Comparison of ENCODE assay signal across 9 cellular contexts in genomic region chr7:139635521-139636240, GRCh38.
DNase-seq lines count a peak whose midpoint lies in the region; ATAC-seq lines count a peak whose summit lies in the region.
"Had no signal": no experiment of that assay in that cellular context is flagged by ENCODE, and none has a peak within 500 bp of the region (broad histone marks: within the 10 kb centered on the region; RNA-seq: fewer than 3 reads in every experiment).

No MANE protein-coding gene starts in this region.

- H3K9me3 Mint-ChIP-seq in T-helper 2 cell treated with Interferon-gamma antibody and Interleukin-4, amounts not matched to agents 5 μg/mL and 100 μg/mL, for 36 hours = no peaks in the 10 kb centered on the region
- H3K9me3 Mint-ChIP-seq in activated T-cell treated with anti-CD3 and anti-CD28 coated beads, Interleukin-2, amount 50 U/mL, for 72 hours = no peaks in the 10 kb centered on the region
- peaks cover 0 to 5% (median 0%) of the 10 kb centered on the region in 11 donors for H3K9me3 Mint-ChIP-seq in naive thymus-derived CD4-positive, alpha-beta T cell
- no peaks in the 10 kb centered on the region for H3K9me3 Mint-ChIP-seq in stimulated activated effector memory CD8-positive, alpha-beta T cell treated with anti-CD3 and anti-CD28 coated beads, Interleukin-12 subunit alpha, Interleukin-12 subunit beta, amount 100 ng/mL, for 72 hours

- peak; percentile 68 for DNase-seq in T-helper 2 cell treated with Interferon-gamma antibody and Interleukin-4, amounts not matched to agents 5 μg/mL and 100 μg/mL, for 36 hours (ENCODE audit: low spot score)
- peak; percentile 43 to 61 for DNase-seq in activated T-cell treated with anti-CD3 and anti-CD28 coated beads, Interleukin-2, amount 50 U/mL, for 72 hours
- peak; percentile 45 to 94 (median 91) for DNase-seq in naive thymus-derived CD4-positive, alpha-beta T cell
- peak in 1 of 2 donors; percentile 14 for DNase-seq in stimulated activated effector memory CD8-positive, alpha-beta T cell treated with anti-CD3 and anti-CD28 coated beads, Interleukin-12 subunit alpha, Interleukin-12 subunit beta, amount 100 ng/mL, for 72 hours (ENCODE audit: low spot score in 2 of 2)
- DNase-seq in dermis blood vessel endothelial cell (no peak), Right ventricle myocardium inferior (ENCODE audit: missing footprints) (no peak)
- DNase-seq: SW 1271 had no signal

- H3K4me1 Mint-ChIP-seq in T-helper 2 cell treated with Interferon-gamma antibody and Interleukin-4, amounts not matched to agents 5 μg/mL and 100 μg/mL, for 36 hours (ENCODE audit: low read depth) = peaks cover 39% of the 10 kb centered on the region
- peaks cover 44% of the 10 kb centered on the region for H3K4me1 Mint-ChIP-seq in activated T-cell treated with anti-CD3 and anti-CD28 coated beads, Interleukin-2, amount 50 U/mL, for 72 hours (ENCODE audit: low read depth)
- H3K4me1 Mint-ChIP-seq in naive thymus-derived CD4-positive, alpha-beta T cell = peaks cover 47 to 92% (median 80%) of the 10 kb centered on the region in 7 donors
- H3K4me1 Mint-ChIP-seq in stimulated activated effector memory CD8-positive, alpha-beta T cell treated with anti-CD3 and anti-CD28 coated beads, Interleukin-12 subunit alpha, Interleukin-12 subunit beta, amount 100 ng/mL, for 72 hours = peaks cover 37% of the 10 kb centered on the region

- H3K4me3 Mint-ChIP-seq in T-helper 2 cell treated with Interferon-gamma antibody and Interleukin-4, amounts not matched to agents 5 μg/mL and 100 μg/mL, for 36 hours = peak overlapping the region; percentile 88
- H3K4me3 Mint-ChIP-seq in activated T-cell treated with anti-CD3 and anti-CD28 coated beads, Interleukin-2, amount 50 U/mL, for 72 hours = peak overlapping the region; percentile 58 to 72
- H3K4me3 Mint-ChIP-seq in naive thymus-derived CD4-positive, alpha-beta T cell = peak overlapping the region; percentile 64 to 92 (median 84)
- H3K4me3 Mint-ChIP-seq in stimulated activated effector memory CD8-positive, alpha-beta T cell treated with anti-CD3 and anti-CD28 coated beads, Interleukin-12 subunit alpha, Interleukin-12 subunit beta, amount 100 ng/mL, for 72 hours = peak overlapping the region; percentile 4

- peak overlapping the region; percentile 31 for H3K4me3 ChIP-seq in naive thymus-derived CD4-positive, alpha-beta T cell (ENCODE audit: low read length)

- H3K4me1 ChIP-seq in naive thymus-derived CD4-positive, alpha-beta T cell (ENCODE audit: control insufficient read depth in 2 of 2, insufficient read depth in 2 of 2, low read length in 2 of 2) = peaks cover 4 to 53% of the 10 kb centered on the region in 2 donors

- H3K9me3 ChIP-seq in naive thymus-derived CD4-positive, alpha-beta T cell (ENCODE audit: control insufficient read depth in 2 of 3, low read length in 3 of 3) = no peaks in the 10 kb centered on the region

- H3K27ac ChIP-seq in naive thymus-derived CD4-positive, alpha-beta T cell (ENCODE audit: low read depth, low read length) = peak overlapping the region; percentile 78

- intact Hi-C loops in naive thymus-derived CD4-positive, alpha-beta T cell (cut with micrococcal nuclease) = loop anchor here (1.0 to 5.0 kb wide), 4 partner anchors 8 to 542 kb away; partner anchors contain the start of gene KDM7A (in 1 of the 2)
- intact Hi-C loops in Right ventricle myocardium inferior (cut with DNase I) = no loop called here

- H3K36me3 Mint-ChIP-seq in T-helper 2 cell treated with Interferon-gamma antibody and Interleukin-4, amounts not matched to agents 5 μg/mL and 100 μg/mL, for 36 hours (ENCODE audit: low read depth) = peaks cover 26% of the 10 kb centered on the region
- peaks cover 2 to 12% of the 10 kb centered on the region in 2 donors for H3K36me3 Mint-ChIP-seq in activated T-cell treated with anti-CD3 and anti-CD28 coated beads, Interleukin-2, amount 50 U/mL, for 72 hours (ENCODE audit: insufficient read depth in 2 of 2)
- H3K36me3 Mint-ChIP-seq in naive thymus-derived CD4-positive, alpha-beta T cell = peaks cover 13 to 38% (median 28%) of the 10 kb centered on the region in 5 donors
- peaks cover 39% of the 10 kb centered on the region for H3K36me3 Mint-ChIP-seq in stimulated activated effector memory CD8-positive, alpha-beta T cell treated with anti-CD3 and anti-CD28 coated beads, Interleukin-12 subunit alpha, Interleukin-12 subunit beta, amount 100 ng/mL, for 72 hours

- POLR2A ChIA-PET in naive thymus-derived CD4-positive, alpha-beta T cell (lab: Charles Lee) = interaction anchor here (1.0 to 1.3 kb wide), 4 partner anchors 9 to 102 kb away, joined by 3 to 4 read pairs (median 4); no protein-coding TSS in a partner anchor

- H3K27me3 Mint-ChIP-seq in T-helper 2 cell treated with Interferon-gamma antibody and Interleukin-4, amounts not matched to agents 5 μg/mL and 100 μg/mL, for 36 hours (ENCODE audit: low read depth) = no peaks in the 10 kb centered on the region
- no peaks in the 10 kb centered on the region for H3K27me3 Mint-ChIP-seq in activated T-cell treated with anti-CD3 and anti-CD28 coated beads, Interleukin-2, amount 50 U/mL, for 72 hours (ENCODE audit: low read depth)
- H3K27me3 Mint-ChIP-seq in naive thymus-derived CD4-positive, alpha-beta T cell = no peaks in the 10 kb centered on the region

- no peaks in the 10 kb centered on the region for H3K36me3 ChIP-seq in naive thymus-derived CD4-positive, alpha-beta T cell (ENCODE audit: control insufficient read depth in 2 of 3, insufficient read depth in 3 of 3, low read length in 3 of 3)

- ATAC-seq in activated T-cell treated with anti-CD3 and anti-CD28 coated beads, Interleukin-2, amount 50 U/mL, for 72 hours (replicated peaks in 1 of 2) = peak; percentile 93 to 94
- peak; percentile 95 for ATAC-seq in naive thymus-derived CD4-positive, alpha-beta T cell
- peak; percentile 92 for ATAC-seq in stimulated activated effector memory CD8-positive, alpha-beta T cell treated with anti-CD3 and anti-CD28 coated beads, Interleukin-12 subunit alpha, Interleukin-12 subunit beta, amount 100 ng/mL, for 72 hours
- ATAC-seq in GM18517 (IDR thresholded peaks at IDR 0.05; ENCODE audit: unreplicated experiment) (no peak), Right ventricle myocardium inferior (no peak)
- ATAC-seq: esophagus mucosa had no signal

- H3K27ac Mint-ChIP-seq in T-helper 2 cell treated with Interferon-gamma antibody and Interleukin-4, amounts not matched to agents 5 μg/mL and 100 μg/mL, for 36 hours = peak overlapping the region; percentile 98
- H3K27ac Mint-ChIP-seq in activated T-cell treated with anti-CD3 and anti-CD28 coated beads, Interleukin-2, amount 50 U/mL, for 72 hours = peak overlapping the region; percentile 18
- peak overlapping the region; percentile 90 to 99 (median 98) for H3K27ac Mint-ChIP-seq in naive thymus-derived CD4-positive, alpha-beta T cell
- peak overlapping the region; percentile 67 for H3K27ac Mint-ChIP-seq in stimulated activated effector memory CD8-positive, alpha-beta T cell treated with anti-CD3 and anti-CD28 coated beads, Interleukin-12 subunit alpha, Interleukin-12 subunit beta, amount 100 ng/mL, for 72 hours

- CTCF ChIA-PET in naive thymus-derived CD4-positive, alpha-beta T cell (lab: Charles Lee) = interaction anchor here (0.6 to 3.0 kb wide), 3 partner anchors 11 to 553 kb away, joined by 4 to 21 read pairs (median 4); no protein-coding TSS in a partner anchor

- H3K27me3 ChIP-seq in naive thymus-derived CD4-positive, alpha-beta T cell (ENCODE audit: control insufficient read depth in 2 of 2, insufficient read depth in 2 of 2, low read length in 2 of 2) = no peaks in the 10 kb centered on the region

Comparison
In these comparisons a context has a peak if more than half of its experiments do, and no peak if none do; other contexts are left out.
1. DNase-seq: peak in T-helper 2 cell treated with Interferon-gamma antibody and Interleukin-4, amounts not matched to agents 5 μg/mL and 100 μg/mL, for 36 hours (single experiment), activated T-cell treated with anti-CD3 and anti-CD28 coated beads, Interleukin-2, amount 50 U/mL, for 72 hours (2 of 2) and naive thymus-derived CD4-positive, alpha-beta T cell (9 of 9); none in dermis blood vessel endothelial cell (single experiment) and Right ventricle myocardium inferior (single experiment).
2. H3K27ac Mint-ChIP-seq: peak in every context shown above with its lines; median percentile 98 in T-helper 2 cell treated with Interferon-gamma antibody and Interleukin-4, amounts not matched to agents 5 μg/mL and 100 μg/mL, for 36 hours; 98 in naive thymus-derived CD4-positive, alpha-beta T cell; 67 in stimulated activated effector memory CD8-positive, alpha-beta T cell treated with anti-CD3 and anti-CD28 coated beads, Interleukin-12 subunit alpha, Interleukin-12 subunit beta, amount 100 ng/mL, for 72 hours; 18 in activated T-cell treated with anti-CD3 and anti-CD28 coated beads, Interleukin-2, amount 50 U/mL, for 72 hours.
3. H3K4me3 Mint-ChIP-seq: peak in every context shown above with its lines; median percentile 88 in T-helper 2 cell treated with Interferon-gamma antibody and Interleukin-4, amounts not matched to agents 5 μg/mL and 100 μg/mL, for 36 hours; 84 in naive thymus-derived CD4-positive, alpha-beta T cell; 65 in activated T-cell treated with anti-CD3 and anti-CD28 coated beads, Interleukin-2, amount 50 U/mL, for 72 hours; 4 in stimulated activated effector memory CD8-positive, alpha-beta T cell treated with anti-CD3 and anti-CD28 coated beads, Interleukin-12 subunit alpha, Interleukin-12 subunit beta, amount 100 ng/mL, for 72 hours.
4. ATAC-seq: peak in activated T-cell treated with anti-CD3 and anti-CD28 coated beads, Interleukin-2, amount 50 U/mL, for 72 hours (2 of 2), naive thymus-derived CD4-positive, alpha-beta T cell (single experiment) and stimulated activated effector memory CD8-positive, alpha-beta T cell treated with anti-CD3 and anti-CD28 coated beads, Interleukin-12 subunit alpha, Interleukin-12 subunit beta, amount 100 ng/mL, for 72 hours (single experiment); none in GM18517 (single experiment) and Right ventricle myocardium inferior (single experiment).